In the genomic region with DNA sequence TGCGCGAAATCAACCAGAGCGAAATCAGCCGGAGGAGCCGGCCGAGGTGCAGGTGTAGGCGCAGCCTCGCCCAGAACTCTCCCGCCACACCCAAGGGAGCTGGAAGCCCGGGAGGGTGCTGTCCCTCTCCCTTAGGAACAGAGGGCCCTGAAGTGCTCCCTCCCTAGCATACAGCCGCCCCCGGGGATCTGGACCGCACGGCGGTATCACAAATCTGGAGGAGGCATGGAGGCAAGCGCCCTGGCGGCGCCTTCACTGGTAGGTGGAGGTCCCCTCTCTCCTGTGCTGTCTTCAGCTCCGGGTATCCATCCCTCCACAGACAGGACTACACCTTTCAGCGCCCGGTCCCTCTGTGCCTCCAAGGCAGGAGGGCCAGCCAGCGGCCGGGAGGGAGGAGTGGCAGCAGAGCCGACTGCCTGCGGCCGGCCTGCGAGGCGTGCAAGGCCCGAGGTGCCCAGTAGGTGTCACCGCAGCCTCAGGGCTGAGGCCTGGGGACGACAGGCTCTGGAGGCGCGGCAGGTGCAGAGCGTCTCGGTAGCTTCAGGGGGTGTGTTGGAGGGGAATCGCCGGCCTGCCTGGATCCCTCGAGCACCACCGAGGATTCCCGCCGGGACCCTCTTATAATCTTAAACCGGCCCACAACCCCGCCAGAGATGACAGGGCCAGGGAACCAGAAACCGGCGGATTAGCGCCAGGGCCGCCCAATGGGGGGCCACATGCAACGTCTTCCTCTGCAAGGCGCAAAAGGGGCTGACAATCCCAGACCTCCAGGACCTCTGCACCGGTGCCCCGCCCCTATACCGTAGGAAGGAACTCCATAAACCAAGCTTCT, we compare ENCODE assay signal across 1 cellular context.
A peak's percentile ranks its signal among the peaks of the same experiment; 100 is the strongest.
TF ChIP-seq lines count a peak whose summit lies in the region.

No MANE protein-coding gene starts in this region.

TF ChIP-seq in HepG2, 621 proteins besides CTCF, POLR2A, EP300 and RAD21 (continued from another document and continues in another):
- peak; percentile 86 for TF ChIP-seq XRCC5 (optimal IDR thresholded peaks at IDR 0.05; ENCODE audit: low read length)
- no peak; the same call in 1 of the 2 replicates for TF ChIP-seq KLF15 (CRISPR knock-in tag; IDR thresholded peaks at IDR 0.05; ENCODE audit: borderline replicate concordance)
- no peak for TF ChIP-seq JDP2 (CRISPR knock-in tag; IDR thresholded peaks at IDR 0.05; ENCODE audit: borderline replicate concordance)
- TF ChIP-seq YY1 (IDR thresholded peaks at IDR 0.05; ENCODE audit: insufficient read depth, insufficient replicate concordance, low read depth, low read length): peak; percentile 76
- no peak for TF ChIP-seq ZNF17 (CRISPR knock-in tag; IDR thresholded peaks at IDR 0.05)
- no peak for TF ChIP-seq ZFYVE20 (CRISPR knock-in tag; IDR thresholded peaks at IDR 0.05; ENCODE audit: borderline replicate concordance, low read depth)
- TF ChIP-seq ZFP36L1 (CRISPR knock-in tag; IDR thresholded peaks at IDR 0.05): no peak
- TF ChIP-seq ZNF605 (CRISPR knock-in tag; IDR thresholded peaks at IDR 0.05): no peak; the same call in 1 of the 2 replicates
- no peak for TF ChIP-seq ZNF780A (CRISPR knock-in tag; IDR thresholded peaks at IDR 0.05)
- peak; percentile 50 for TF ChIP-seq ZNF776 (CRISPR knock-in tag; IDR thresholded peaks at IDR 0.05)
- no peak for TF ChIP-seq HOXA7 (CRISPR knock-in tag; IDR thresholded peaks at IDR 0.05)
- TF ChIP-seq SMAD9 (CRISPR knock-in tag; IDR thresholded peaks at IDR 0.05): no peak
- peak; percentile 59; the same call in 1 of the 2 replicates for TF ChIP-seq ZNF772 (CRISPR knock-in tag; IDR thresholded peaks at IDR 0.05)
- no peak for TF ChIP-seq TCF12 (IDR thresholded peaks at IDR 0.05)
- TF ChIP-seq TCF12 (CRISPR knock-in tag; IDR thresholded peaks at IDR 0.05): no peak
- TF ChIP-seq THAP11 (CRISPR knock-in tag; IDR thresholded peaks at IDR 0.05): peak; percentile 65; the same call in 1 of the 2 replicates
- no peak for TF ChIP-seq NFE2L1 (CRISPR knock-in tag; IDR thresholded peaks at IDR 0.05; ENCODE audit: borderline replicate concordance)
- TF ChIP-seq, protein P1, sequence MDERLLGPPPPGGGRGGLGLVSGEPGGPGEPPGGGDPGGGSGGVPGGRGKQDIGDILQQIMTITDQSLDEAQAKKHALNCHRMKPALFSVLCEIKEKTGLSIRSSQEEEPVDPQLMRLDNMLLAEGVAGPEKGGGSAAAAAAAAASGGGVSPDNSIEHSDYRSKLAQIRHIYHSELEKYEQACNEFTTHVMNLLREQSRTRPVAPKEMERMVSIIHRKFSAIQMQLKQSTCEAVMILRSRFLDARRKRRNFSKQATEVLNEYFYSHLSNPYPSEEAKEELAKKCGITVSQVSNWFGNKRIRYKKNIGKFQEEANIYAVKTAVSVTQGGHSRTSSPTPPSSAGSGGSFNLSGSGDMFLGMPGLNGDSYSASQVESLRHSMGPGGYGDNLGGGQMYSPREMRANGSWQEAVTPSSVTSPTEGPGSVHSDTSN (CRISPR knock-in tag; IDR thresholded peaks at IDR 0.05): no peak
- TF ChIP-seq PHF20 (CRISPR knock-in tag; IDR thresholded peaks at IDR 0.05): no peak
- TF ChIP-seq, protein P2, sequence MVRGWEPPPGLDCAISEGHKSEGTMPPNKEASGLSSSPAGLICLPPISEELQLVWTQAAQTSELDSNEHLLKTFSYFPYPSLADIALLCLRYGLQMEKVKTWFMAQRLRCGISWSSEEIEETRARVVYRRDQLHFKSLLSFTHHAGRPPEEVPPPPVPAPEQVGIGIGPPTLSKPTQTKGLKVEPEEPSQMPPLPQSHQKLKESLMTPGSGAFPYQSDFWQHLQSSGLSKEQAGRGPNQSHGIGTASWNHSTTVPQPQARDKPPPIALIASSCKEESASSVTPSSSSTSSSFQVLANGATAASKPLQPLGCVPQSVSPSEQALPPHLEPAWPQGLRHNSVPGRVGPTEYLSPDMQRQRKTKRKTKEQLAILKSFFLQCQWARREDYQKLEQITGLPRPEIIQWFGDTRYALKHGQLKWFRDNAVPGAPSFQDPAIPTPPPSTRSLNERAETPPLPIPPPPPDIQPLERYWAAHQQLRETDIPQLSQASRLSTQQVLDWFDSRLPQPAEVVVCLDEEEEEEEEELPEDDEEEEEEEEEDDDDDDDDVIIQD (CRISPR knock-in tag; IDR thresholded peaks at IDR 0.05; ENCODE audit: low read depth): 0 out of 2 replicates have a peak, but pooled peaks have one; percentile 13
- no peak for TF ChIP-seq SETDB1 (CRISPR knock-in tag; IDR thresholded peaks at IDR 0.05; ENCODE audit: borderline replicate concordance)
- no peak for TF ChIP-seq CHD2 (IDR thresholded peaks at IDR 0.05; ENCODE audit: low read depth, low read length)
- TF ChIP-seq ZSCAN25 (CRISPR knock-in tag; IDR thresholded peaks at IDR 0.05): peak; percentile 65
- no peak for TF ChIP-seq ZBTB3 (CRISPR knock-in tag; IDR thresholded peaks at IDR 0.05; ENCODE audit: borderline replicate concordance, low read depth)
- no peak for TF ChIP-seq RNF2 (conservative IDR thresholded peaks at IDR 0.05; ENCODE audit: low read depth)
- TF ChIP-seq, protein P3, sequence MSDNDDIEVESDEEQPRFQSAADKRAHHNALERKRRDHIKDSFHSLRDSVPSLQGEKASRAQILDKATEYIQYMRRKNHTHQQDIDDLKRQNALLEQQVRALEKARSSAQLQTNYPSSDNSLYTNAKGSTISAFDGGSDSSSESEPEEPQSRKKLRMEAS (IDR thresholded peaks at IDR 0.05): peak; percentile 52; the same call in 1 of the 2 replicates
- TF ChIP-seq RXRA (CRISPR knock-in tag; IDR thresholded peaks at IDR 0.05): peak; percentile 79
- TF ChIP-seq NONO (IDR thresholded peaks at IDR 0.05): no peak
- TF ChIP-seq NONO (CRISPR knock-in tag; conservative IDR thresholded peaks at IDR 0.05): peak; percentile 80
- TF ChIP-seq ZFP82 (CRISPR knock-in tag; IDR thresholded peaks at IDR 0.05; ENCODE audit: borderline replicate concordance): peak; percentile 38; the same call in 1 of the 2 replicates
- TF ChIP-seq, protein P4, sequence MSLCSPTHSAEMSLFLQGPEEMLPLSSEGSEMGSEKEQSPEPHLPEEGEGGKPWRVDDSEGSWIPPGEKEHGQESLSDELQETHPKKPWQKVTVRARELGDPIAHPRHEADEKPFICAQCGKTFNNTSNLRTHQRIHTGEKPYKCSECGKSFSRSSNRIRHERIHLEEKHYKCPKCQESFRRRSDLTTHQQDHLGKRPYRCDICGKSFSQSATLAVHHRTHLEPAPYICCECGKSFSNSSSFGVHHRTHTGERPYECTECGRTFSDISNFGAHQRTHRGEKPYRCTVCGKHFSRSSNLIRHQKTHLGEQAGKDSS (CRISPR knock-in tag; IDR thresholded peaks at IDR 0.05; ENCODE audit: borderline replicate concordance, low read depth): no peak; the same call in 1 of the 2 replicates
- TF ChIP-seq ZIK1 (CRISPR knock-in tag; IDR thresholded peaks at IDR 0.05; ENCODE audit: borderline replicate concordance, low read depth): no peak; the same call in none of the 2 replicates
- TF ChIP-seq RFXANK (CRISPR knock-in tag; IDR thresholded peaks at IDR 0.05): no peak
- no peak for TF ChIP-seq ZNF674 (CRISPR knock-in tag; IDR thresholded peaks at IDR 0.05; ENCODE audit: low read depth)
- TF ChIP-seq, protein P5, sequence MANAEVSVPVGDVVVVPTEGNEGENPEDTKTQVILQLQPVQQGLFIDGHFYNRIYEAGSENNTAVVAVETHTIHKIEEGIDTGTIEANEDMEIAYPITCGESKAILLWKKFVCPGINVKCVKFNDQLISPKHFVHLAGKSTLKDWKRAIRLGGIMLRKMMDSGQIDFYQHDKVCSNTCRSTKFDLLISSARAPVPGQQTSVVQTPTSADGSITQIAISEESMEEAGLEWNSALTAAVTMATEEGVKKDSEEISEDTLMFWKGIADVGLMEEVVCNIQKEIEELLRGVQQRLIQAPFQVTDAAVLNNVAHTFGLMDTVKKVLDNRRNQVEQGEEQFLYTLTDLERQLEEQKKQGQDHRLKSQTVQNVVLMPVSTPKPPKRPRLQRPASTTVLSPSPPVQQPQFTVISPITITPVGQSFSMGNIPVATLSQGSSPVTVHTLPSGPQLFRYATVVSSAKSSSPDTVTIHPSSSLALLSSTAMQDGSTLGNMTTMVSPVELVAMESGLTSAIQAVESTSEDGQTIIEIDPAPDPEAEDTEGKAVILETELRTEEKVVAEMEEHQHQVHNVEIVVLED (CRISPR knock-in tag; IDR thresholded peaks at IDR 0.05; ENCODE audit: borderline replicate concordance): no peak
- no peak for TF ChIP-seq ZNF256 (CRISPR knock-in tag; conservative IDR thresholded peaks at IDR 0.05)
- TF ChIP-seq, protein P6, sequence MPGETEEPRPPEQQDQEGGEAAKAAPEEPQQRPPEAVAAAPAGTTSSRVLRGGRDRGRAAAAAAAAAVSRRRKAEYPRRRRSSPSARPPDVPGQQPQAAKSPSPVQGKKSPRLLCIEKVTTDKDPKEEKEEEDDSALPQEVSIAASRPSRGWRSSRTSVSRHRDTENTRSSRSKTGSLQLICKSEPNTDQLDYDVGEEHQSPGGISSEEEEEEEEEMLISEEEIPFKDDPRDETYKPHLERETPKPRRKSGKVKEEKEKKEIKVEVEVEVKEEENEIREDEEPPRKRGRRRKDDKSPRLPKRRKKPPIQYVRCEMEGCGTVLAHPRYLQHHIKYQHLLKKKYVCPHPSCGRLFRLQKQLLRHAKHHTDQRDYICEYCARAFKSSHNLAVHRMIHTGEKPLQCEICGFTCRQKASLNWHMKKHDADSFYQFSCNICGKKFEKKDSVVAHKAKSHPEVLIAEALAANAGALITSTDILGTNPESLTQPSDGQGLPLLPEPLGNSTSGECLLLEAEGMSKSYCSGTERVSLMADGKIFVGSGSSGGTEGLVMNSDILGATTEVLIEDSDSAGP (CRISPR knock-in tag; IDR thresholded peaks at IDR 0.05; ENCODE audit: borderline replicate concordance): peak; percentile 68
- TF ChIP-seq, protein P7, sequence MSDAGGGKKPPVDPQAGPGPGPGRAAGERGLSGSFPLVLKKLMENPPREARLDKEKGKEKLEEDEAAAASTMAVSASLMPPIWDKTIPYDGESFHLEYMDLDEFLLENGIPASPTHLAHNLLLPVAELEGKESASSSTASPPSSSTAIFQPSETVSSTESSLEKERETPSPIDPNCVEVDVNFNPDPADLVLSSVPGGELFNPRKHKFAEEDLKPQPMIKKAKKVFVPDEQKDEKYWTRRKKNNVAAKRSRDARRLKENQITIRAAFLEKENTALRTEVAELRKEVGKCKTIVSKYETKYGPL (CRISPR knock-in tag; IDR thresholded peaks at IDR 0.05): no peak
- TF ChIP-seq NR2F2 (IDR thresholded peaks at IDR 0.05; ENCODE audit: borderline replicate concordance, low read depth): no peak
- no peak for TF ChIP-seq RFXAP (CRISPR knock-in tag; IDR thresholded peaks at IDR 0.05; ENCODE audit: borderline replicate concordance)
- no peak for TF ChIP-seq HOXA9 (CRISPR knock-in tag; IDR thresholded peaks at IDR 0.05; ENCODE audit: borderline replicate concordance)
- TF ChIP-seq GATAD1 (CRISPR knock-in tag; IDR thresholded peaks at IDR 0.05): peak; percentile 36; the same call in 1 of the 2 replicates
- TF ChIP-seq, protein P8, sequence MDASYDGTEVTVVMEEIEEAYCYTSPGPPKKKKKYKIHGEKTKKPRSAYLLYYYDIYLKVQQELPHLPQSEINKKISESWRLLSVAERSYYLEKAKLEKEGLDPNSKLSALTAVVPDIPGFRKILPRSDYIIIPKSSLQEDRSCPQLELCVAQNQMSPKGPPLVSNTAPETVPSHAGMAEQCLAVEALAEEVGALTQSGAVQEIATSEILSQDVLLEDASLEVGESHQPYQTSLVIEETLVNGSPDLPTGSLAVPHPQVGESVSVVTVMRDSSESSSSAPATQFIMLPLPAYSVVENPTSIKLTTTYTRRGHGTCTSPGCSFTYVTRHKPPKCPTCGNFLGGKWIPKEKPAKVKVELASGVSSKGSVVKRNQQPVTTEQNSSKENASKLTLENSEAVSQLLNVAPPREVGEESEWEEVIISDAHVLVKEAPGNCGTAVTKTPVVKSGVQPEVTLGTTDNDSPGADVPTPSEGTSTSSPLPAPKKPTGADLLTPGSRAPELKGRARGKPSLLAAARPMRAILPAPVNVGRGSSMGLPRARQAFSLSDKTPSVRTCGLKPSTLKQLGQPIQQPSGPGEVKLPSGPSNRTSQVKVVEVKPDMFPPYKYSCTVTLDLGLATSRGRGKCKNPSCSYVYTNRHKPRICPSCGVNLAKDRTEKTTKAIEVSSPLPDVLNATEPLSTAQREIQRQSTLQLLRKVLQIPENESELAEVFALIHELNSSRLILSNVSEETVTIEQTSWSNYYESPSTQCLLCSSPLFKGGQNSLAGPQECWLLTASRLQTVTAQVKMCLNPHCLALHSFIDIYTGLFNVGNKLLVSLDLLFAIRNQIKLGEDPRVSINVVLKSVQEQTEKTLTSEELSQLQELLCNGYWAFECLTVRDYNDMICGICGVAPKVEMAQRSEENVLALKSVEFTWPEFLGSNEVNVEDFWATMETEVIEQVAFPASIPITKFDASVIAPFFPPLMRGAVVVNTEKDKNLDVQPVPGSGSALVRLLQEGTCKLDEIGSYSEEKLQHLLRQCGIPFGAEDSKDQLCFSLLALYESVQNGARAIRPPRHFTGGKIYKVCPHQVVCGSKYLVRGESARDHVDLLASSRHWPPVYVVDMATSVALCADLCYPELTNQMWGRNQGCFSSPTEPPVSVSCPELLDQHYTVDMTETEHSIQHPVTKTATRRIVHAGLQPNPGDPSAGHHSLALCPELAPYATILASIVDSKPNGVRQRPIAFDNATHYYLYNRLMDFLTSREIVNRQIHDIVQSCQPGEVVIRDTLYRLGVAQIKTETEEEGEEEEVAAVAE (CRISPR knock-in tag; IDR thresholded peaks at IDR 0.05; ENCODE audit: borderline replicate concordance): peak; percentile 78; the same call in 1 of the 2 replicates
- TF ChIP-seq CEBPB (IDR thresholded peaks at IDR 0.05; ENCODE audit: borderline replicate concordance, low read depth, low read length): no peak
- TF ChIP-seq HMG20B (CRISPR knock-in tag; conservative IDR thresholded peaks at IDR 0.05): 0 out of 2 replicates have a peak, but pooled peaks have one; percentile 33
- TF ChIP-seq RARA (CRISPR knock-in tag; IDR thresholded peaks at IDR 0.05): 0 out of 2 replicates have a peak, but pooled peaks have one; percentile 19
- peak; percentile 41; the same call in 1 of the 2 replicates for TF ChIP-seq SP5 (CRISPR knock-in tag; IDR thresholded peaks at IDR 0.05; ENCODE audit: borderline replicate concordance, low read depth)
- TF ChIP-seq, protein P9, sequence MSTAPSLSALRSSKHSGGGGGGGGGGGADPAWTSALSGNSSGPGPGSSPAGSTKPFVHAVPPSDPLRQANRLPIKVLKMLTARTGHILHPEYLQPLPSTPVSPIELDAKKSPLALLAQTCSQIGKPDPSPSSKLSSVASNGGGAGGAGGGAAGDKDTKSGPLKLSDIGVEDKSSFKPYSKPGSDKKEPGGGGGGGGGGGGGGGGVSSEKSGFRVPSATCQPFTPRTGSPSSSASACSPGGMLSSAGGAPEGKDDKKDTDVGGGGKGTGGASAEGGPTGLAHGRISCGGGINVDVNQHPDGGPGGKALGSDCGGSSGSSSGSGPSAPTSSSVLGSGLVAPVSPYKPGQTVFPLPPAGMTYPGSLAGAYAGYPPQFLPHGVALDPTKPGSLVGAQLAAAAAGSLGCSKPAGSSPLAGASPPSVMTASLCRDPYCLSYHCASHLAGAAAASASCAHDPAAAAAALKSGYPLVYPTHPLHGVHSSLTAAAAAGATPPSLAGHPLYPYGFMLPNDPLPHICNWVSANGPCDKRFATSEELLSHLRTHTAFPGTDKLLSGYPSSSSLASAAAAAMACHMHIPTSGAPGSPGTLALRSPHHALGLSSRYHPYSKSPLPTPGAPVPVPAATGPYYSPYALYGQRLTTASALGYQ (CRISPR knock-in tag; IDR thresholded peaks at IDR 0.05): no peak
- TF ChIP-seq NCOR1 (IDR thresholded peaks at IDR 0.05; ENCODE audit: borderline replicate concordance, low read length): no peak
